Comparison of ENCODE assay signal across 20 cellular contexts in the genomic region with DNA sequence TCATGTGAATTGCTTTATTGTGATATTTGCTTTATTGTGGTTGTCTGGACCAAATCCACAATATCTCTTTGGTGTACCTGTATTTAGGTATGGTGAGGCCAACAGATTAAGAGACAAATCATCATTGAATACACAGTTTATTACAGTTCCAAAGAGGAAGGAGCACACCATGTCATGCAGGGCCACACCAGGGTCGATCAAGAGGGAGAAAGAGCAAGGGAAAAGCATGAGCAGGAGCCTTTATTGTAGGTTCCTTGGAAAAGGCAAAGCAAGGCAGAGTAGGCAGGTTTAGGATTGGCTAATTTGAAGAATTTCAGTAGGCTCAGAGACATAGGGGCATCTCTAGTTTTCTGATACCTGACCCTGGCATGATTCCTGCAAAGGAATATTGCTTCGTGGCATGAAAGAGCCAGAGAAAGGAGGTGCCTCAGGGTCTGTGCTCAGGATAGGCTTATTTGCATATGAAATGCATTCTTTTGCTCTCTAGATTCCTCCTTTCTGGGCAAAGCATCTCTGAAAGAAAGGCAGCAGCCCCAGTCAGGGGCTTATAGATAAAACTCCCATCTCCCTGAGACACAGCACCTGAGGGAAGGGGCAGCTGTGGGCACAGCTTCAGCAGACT.
"Had no signal": no experiment of that assay in that cellular context is flagged by ENCODE, and none has a peak within 500 bp of the region (broad histone marks: within the 10 kb centered on the region; RNA-seq: fewer than 3 reads in every experiment).

No MANE protein-coding gene starts in this region.

- H3K4me3 ChIP-seq: esophagus squamous epithelium, gastroesophageal sphincter, pancreas had no signal

- H3K27ac Mint-ChIP-seq: dendritic cell treated with granulocyte-macrophage colony-stimulating factor and Interleukin-4, amounts not matched to agents 40 ng/mL and 50 ng/mL, for 4 days; effector memory CD8-positive, alpha-beta T cell; mesothelial cell of epicardium; natural killer cell; progenitor cell of endocrine pancreas had no signal

- H3K4me3 Mint-ChIP-seq: dendritic cell treated with granulocyte-macrophage colony-stimulating factor and Interleukin-4, amounts not matched to agents 40 ng/mL and 50 ng/mL, for 4 days; effector memory CD8-positive, alpha-beta T cell; mesothelial cell of epicardium; natural killer cell; neural crest cell had no signal

- H3K27ac ChIP-seq: esophagus squamous epithelium, gastroesophageal sphincter, pancreas had no signal

- H3K36me3 ChIP-seq: esophagus squamous epithelium, gastroesophageal sphincter, pancreas had no signal

- ATAC-seq: effector memory CD8-positive, alpha-beta T cell; gastroesophageal sphincter; left lobe of liver; natural killer cell; pancreas; right cardiac atrium had no signal

- H3K27me3 Mint-ChIP-seq: dendritic cell treated with granulocyte-macrophage colony-stimulating factor and Interleukin-4, amounts not matched to agents 40 ng/mL and 50 ng/mL, for 4 days; effector memory CD8-positive, alpha-beta T cell; progenitor cell of endocrine pancreas had no signal

- H3K27me3 ChIP-seq: esophagus squamous epithelium, gastroesophageal sphincter, pancreas had no signal

- H3K9me3 ChIP-seq: pancreas had no signal

- H3K4me1 ChIP-seq: esophagus squamous epithelium, gastroesophageal sphincter, pancreas had no signal

- H3K4me1 Mint-ChIP-seq: mesothelial cell of epicardium, natural killer cell had no signal

- DNase-seq: cerebellar nuclear complex; effector memory CD8-positive, alpha-beta T cell; esophagus squamous epithelium; foreskin fibroblast; hippocampal formation; natural killer cell; occipital lobe; pancreas; right cardiac atrium; small intestine; stimulated activated CD4-positive, alpha-beta T cell treated with anti-CD3 and anti-CD28 coated beads, Interleukin-12 subunit alpha, Interleukin-12 subunit beta, amount 100 ng/mL, for 4 hours; stimulated activated CD4-positive, alpha-beta T cell treated with anti-CD3 and anti-CD28 coated beads, Interleukin-2, amount 100 ng/mL, for 48 hours; stimulated activated naive CD4-positive, alpha-beta T cell treated with Interleukin-2 at 50 U/mL for 16 hours; trophoblast cell had no signal
